1 cellular context compared by ENCODE assay signal in genomic region chr9:93185261-93186150, GRCh38.
TF ChIP-seq lines count a peak whose summit lies in the region.

No MANE protein-coding gene starts in this region.

TF ChIP-seq in HepG2, 621 proteins besides CTCF, POLR2A, EP300 and RAD21 (continued from another document and continues in another):
- TF ChIP-seq, protein P1, sequence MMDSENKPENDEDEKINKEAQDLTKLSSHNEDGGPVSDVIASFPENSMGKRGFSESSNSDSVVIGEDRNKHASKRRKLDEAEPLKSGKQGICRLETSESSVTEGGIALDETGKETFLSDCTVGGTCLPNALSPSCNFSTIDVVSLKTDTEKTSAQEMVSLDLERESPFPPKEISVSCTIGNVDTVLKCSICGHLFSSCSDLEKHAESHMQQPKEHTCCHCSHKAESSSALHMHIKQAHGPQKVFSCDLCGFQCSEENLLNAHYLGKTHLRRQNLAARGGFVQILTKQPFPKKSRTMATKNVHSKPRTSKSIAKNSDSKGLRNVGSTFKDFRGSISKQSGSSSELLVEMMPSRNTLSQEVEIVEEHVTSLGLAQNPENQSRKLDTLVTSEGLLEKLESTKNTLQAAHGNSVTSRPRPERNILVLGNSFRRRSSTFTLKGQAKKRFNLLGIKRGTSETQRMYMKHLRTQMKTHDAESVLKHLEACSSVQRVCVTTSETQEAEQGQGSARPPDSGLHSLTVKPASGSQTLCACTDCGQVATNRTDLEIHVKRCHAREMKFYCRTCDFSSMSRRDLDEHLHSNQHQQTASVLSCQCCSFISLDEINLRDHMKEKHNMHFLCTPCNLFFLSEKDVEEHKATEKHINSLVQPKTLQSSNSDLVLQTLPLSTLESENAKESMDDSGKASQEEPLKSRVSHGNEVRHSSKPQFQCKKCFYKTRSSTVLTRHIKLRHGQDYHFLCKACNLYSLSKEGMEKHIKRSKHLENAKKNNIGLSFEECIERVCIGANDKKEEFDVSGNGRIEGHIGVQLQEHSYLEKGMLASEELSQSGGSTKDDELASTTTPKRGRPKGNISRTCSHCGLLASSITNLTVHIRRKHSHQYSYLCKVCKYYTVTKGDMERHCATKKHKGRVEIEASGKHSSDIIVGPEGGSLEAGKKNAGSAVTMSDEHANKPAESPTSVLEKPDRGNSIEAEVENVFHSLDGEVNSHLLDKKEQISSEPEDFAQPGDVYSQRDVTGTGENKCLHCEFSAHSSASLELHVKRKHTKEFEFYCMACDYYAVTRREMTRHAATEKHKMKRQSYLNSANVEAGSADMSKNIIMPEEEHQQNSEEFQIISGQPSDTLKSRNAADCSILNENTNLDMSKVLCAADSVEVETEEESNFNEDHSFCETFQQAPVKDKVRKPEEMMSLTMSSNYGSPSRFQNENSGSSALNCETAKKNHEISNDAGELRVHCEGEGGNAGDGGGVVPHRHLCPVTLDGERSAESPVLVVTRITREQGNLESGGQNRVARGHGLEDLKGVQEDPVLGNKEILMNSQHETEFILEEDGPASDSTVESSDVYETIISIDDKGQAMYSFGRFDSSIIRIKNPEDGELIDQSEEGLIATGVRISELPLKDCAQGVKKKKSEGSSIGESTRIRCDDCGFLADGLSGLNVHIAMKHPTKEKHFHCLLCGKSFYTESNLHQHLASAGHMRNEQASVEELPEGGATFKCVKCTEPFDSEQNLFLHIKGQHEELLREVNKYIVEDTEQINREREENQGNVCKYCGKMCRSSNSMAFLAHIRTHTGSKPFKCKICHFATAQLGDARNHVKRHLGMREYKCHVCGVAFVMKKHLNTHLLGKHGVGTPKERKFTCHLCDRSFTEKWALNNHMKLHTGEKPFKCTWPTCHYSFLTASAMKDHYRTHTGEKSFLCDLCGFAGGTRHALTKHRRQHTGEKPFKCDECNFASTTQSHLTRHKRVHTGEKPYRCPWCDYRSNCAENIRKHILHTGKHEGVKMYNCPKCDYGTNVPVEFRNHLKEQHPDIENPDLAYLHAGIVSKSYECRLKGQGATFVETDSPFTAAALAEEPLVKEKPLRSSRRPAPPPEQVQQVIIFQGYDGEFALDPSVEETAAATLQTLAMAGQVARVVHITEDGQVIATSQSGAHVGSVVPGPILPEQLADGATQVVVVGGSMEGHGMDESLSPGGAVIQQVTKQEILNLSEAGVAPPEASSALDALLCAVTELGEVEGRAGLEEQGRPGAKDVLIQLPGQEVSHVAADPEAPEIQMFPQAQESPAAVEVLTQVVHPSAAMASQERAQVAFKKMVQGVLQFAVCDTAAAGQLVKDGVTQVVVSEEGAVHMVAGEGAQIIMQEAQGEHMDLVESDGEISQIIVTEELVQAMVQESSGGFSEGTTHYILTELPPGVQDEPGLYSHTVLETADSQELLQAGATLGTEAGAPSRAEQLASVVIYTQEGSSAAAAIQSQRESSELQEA (CRISPR knock-in tag; IDR thresholded peaks at IDR 0.05; ENCODE audit: not compliant biosample characterization), result no peak
- TF ChIP-seq DPF2 (CRISPR knock-in tag; IDR thresholded peaks at IDR 0.05; ENCODE audit: borderline replicate concordance, low read depth) (no peak), NFE2L1 (CRISPR knock-in tag; IDR thresholded peaks at IDR 0.05; ENCODE audit: borderline replicate concordance) (0 out of 2 replicates have a peak, but pooled peaks have one; percentile 24), GTF3A (CRISPR knock-in tag; conservative IDR thresholded peaks at IDR 0.05) (no peak), CSRNP2 (CRISPR knock-in tag; conservative IDR thresholded peaks at IDR 0.05; ENCODE audit: low read depth) (no peak), IKZF1 (IDR thresholded peaks at IDR 0.05) (no peak), XRCC5 (optimal IDR thresholded peaks at IDR 0.05; ENCODE audit: low read length) (peak; percentile 15), SRSF4 (IDR thresholded peaks at IDR 0.05; ENCODE audit: low read depth, low read length, poor library complexity, severe bottlenecking) (no peak), RNF2 (conservative IDR thresholded peaks at IDR 0.05; ENCODE audit: low read depth) (no peak), ZNF33A (CRISPR knock-in tag; IDR thresholded peaks at IDR 0.05; ENCODE audit: borderline replicate concordance) (no peak), MZF1 (CRISPR knock-in tag; IDR thresholded peaks at IDR 0.05; ENCODE audit: borderline replicate concordance) (no peak), FOSL2 (CRISPR knock-in tag; IDR thresholded peaks at IDR 0.05) (no peak), ZNF44 (CRISPR knock-in tag; IDR thresholded peaks at IDR 0.05) (no peak), ZNF777 (CRISPR knock-in tag; IDR thresholded peaks at IDR 0.05) (no peak), ZNF749 (CRISPR knock-in tag; IDR thresholded peaks at IDR 0.05; ENCODE audit: borderline replicate concordance) (no peak), ZNF432 (CRISPR knock-in tag; IDR thresholded peaks at IDR 0.05; ENCODE audit: borderline replicate concordance) (no peak), ZNF263 (CRISPR knock-in tag; IDR thresholded peaks at IDR 0.05) (no peak), CEBPG (CRISPR knock-in tag; IDR thresholded peaks at IDR 0.05) (no peak), SRY (CRISPR knock-in tag; IDR thresholded peaks at IDR 0.05) (no peak), PRPF4 (IDR thresholded peaks at IDR 0.05; ENCODE audit: low read depth, low read length, poor library complexity, severe bottlenecking) (peak; percentile 79), ZBTB7A (CRISPR knock-in tag; IDR thresholded peaks at IDR 0.05) (0 out of 2 replicates have a peak, but pooled peaks have one; percentile 45), TMF1 (CRISPR knock-in tag; IDR thresholded peaks at IDR 0.05; ENCODE audit: low read depth) (no peak), KDM1A (CRISPR knock-in tag; IDR thresholded peaks at IDR 0.05) (no peak), ZNF101 (CRISPR knock-in tag; IDR thresholded peaks at IDR 0.05; ENCODE audit: borderline replicate concordance, low read depth) (no peak), HNF4A (CRISPR knock-in tag; IDR thresholded peaks at IDR 0.05) (no peak), KDM5B (CRISPR knock-in tag; IDR thresholded peaks at IDR 0.05; ENCODE audit: borderline replicate concordance) (0 out of 2 replicates have a peak, but pooled peaks have one; percentile 16), ATF1 (CRISPR knock-in tag; IDR thresholded peaks at IDR 0.05) (no peak), ZNF513 (CRISPR knock-in tag; conservative IDR thresholded peaks at IDR 0.05) (no peak), PTBP1 (IDR thresholded peaks at IDR 0.05; ENCODE audit: low read depth, low read length, poor library complexity, severe bottlenecking) (no peak), MED1 (CRISPR knock-in tag; IDR thresholded peaks at IDR 0.05) (no peak), GATAD2A (CRISPR knock-in tag; IDR thresholded peaks at IDR 0.05) (no peak), ZC3H13 (CRISPR knock-in tag; IDR thresholded peaks at IDR 0.05) (no peak), BRCA1 (CRISPR knock-in tag; IDR thresholded peaks at IDR 0.05) (no peak), GATAD1 (CRISPR knock-in tag; IDR thresholded peaks at IDR 0.05) (no peak), TBX2 (CRISPR knock-in tag; IDR thresholded peaks at IDR 0.05; ENCODE audit: borderline replicate concordance) (no peak), ZNF33B (CRISPR knock-in tag; IDR thresholded peaks at IDR 0.05) (no peak), ZNF460 (CRISPR knock-in tag; IDR thresholded peaks at IDR 0.05; ENCODE audit: borderline replicate concordance) (no peak), GLI4 (CRISPR knock-in tag; IDR thresholded peaks at IDR 0.05; ENCODE audit: borderline replicate concordance) (no peak)
- TF ChIP-seq, protein P2, sequence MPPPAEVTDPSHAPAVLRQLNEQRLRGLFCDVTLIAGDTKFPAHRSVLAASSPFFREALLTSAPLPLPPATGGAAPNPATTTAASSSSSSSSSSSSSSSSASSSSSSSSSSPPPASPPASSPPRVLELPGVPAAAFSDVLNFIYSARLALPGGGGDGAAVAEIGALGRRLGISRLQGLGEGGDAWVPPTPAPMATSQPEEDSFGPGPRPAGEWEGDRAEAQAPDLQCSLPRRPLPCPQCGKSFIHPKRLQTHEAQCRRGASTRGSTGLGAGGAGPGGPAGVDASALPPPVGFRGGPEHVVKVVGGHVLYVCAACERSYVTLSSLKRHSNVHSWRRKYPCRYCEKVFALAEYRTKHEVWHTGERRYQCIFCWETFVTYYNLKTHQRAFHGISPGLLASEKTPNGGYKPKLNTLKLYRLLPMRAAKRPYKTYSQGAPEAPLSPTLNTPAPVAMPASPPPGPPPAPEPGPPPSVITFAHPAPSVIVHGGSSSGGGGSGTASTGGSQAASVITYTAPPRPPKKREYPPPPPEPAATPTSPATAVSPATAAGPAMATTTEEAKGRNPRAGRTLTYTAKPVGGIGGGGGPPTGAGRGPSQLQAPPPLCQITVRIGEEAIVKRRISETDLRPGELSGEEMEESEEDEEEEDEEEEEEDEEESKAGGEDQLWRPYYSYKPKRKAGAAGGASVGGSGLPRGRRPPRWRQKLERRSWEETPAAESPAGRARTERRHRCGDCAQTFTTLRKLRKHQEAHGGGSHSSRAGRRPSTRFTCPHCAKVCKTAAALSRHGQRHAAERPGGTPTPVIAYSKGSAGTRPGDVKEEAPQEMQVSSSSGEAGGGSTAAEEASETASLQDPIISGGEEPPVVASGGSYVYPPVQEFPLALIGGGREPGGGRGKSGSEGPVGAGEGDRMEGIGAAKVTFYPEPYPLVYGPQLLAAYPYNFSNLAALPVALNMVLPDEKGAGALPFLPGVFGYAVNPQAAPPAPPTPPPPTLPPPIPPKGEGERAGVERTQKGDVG (CRISPR knock-in tag; IDR thresholded peaks at IDR 0.05; ENCODE audit: borderline replicate concordance), result peak; percentile 34; the same call in 1 of the 2 replicates
- TF ChIP-seq, protein P3, sequence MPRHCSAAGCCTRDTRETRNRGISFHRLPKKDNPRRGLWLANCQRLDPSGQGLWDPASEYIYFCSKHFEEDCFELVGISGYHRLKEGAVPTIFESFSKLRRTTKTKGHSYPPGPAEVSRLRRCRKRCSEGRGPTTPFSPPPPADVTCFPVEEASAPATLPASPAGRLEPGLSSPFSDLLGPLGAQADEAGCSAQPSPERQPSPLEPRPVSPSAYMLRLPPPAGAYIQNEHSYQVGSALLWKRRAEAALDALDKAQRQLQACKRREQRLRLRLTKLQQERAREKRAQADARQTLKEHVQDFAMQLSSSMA (CRISPR knock-in tag; IDR thresholded peaks at IDR 0.05), result no peak
- TF ChIP-seq, protein P4, sequence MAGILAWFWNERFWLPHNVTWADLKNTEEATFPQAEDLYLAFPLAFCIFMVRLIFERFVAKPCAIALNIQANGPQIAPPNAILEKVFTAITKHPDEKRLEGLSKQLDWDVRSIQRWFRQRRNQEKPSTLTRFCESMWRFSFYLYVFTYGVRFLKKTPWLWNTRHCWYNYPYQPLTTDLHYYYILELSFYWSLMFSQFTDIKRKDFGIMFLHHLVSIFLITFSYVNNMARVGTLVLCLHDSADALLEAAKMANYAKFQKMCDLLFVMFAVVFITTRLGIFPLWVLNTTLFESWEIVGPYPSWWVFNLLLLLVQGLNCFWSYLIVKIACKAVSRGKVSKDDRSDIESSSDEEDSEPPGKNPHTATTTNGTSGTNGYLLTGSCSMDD (CRISPR knock-in tag; IDR thresholded peaks at IDR 0.05), result no peak
- TF ChIP-seq, protein P5, sequence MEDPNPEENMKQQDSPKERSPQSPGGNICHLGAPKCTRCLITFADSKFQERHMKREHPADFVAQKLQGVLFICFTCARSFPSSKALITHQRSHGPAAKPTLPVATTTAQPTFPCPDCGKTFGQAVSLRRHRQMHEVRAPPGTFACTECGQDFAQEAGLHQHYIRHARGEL (CRISPR knock-in tag; IDR thresholded peaks at IDR 0.05), result no peak
- TF ChIP-seq, protein P6, sequence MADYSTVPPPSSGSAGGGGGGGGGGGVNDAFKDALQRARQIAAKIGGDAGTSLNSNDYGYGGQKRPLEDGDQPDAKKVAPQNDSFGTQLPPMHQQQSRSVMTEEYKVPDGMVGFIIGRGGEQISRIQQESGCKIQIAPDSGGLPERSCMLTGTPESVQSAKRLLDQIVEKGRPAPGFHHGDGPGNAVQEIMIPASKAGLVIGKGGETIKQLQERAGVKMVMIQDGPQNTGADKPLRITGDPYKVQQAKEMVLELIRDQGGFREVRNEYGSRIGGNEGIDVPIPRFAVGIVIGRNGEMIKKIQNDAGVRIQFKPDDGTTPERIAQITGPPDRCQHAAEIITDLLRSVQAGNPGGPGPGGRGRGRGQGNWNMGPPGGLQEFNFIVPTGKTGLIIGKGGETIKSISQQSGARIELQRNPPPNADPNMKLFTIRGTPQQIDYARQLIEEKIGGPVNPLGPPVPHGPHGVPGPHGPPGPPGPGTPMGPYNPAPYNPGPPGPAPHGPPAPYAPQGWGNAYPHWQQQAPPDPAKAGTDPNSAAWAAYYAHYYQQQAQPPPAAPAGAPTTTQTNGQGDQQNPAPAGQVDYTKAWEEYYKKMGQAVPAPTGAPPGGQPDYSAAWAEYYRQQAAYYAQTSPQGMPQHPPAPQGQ (CRISPR knock-in tag; IDR thresholded peaks at IDR 0.05; ENCODE audit: borderline replicate concordance), result no peak
